23 cellular contexts compared by ENCODE assay signal in the genomic region with DNA sequence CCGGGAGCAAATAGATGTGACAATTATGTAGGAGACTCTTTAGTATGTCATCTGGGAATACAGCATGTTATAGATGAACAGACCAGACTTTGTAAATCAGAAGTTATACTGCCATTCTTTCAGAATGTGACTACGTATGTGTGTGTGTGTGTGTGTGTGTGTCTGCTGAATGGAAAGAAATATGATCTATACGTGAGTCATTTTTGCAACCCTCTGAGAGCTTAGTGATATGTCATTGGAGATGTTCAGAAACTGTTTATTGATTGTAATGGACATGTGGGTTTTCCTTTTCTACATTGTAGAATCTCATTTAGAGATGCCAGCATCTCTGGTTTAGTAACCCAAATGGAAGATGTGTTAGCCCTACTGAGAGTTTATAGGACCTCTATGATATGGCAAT.
A peak's percentile ranks its signal among the peaks of the same experiment; 100 is the strongest.
DNase-seq lines count a peak whose midpoint lies in the region; ATAC-seq and TF ChIP-seq lines count a peak whose summit lies in the region.
"Had no signal": no experiment of that assay in that cellular context is flagged by ENCODE, and none has a peak within 500 bp of the region (broad histone marks: within the 10 kb centered on the region; RNA-seq: fewer than 3 reads in every experiment).

No MANE protein-coding gene starts in this region.

- H4K20me1 ChIP-seq in fibroblast of lung (ENCODE audit: control insufficient read depth, extremely low read depth, insufficient read depth, low read length) = no peaks in the 10 kb centered on the region
- H4K20me1 ChIP-seq in neural cell (ENCODE audit: insufficient read depth) = no peaks in the 10 kb centered on the region

- no peak overlapping the region for H3K27ac ChIP-seq in fibroblast of lung (ENCODE audit: insufficient read depth, low read length)
- H3K27ac ChIP-seq in neural cell (ENCODE audit: low read length) = no peak overlapping the region
- H3K27ac ChIP-seq in heart right ventricle = no peak overlapping the region
- H3K27ac ChIP-seq: A549, HL-60, RWPE1, SK-N-MC had no signal

- H3K4me2 ChIP-seq in fibroblast of lung (ENCODE audit: extremely low read depth, insufficient read depth, low read length) (no peak overlapping the region), neural cell (ENCODE audit: low read length) (no peak overlapping the region)
- H3K4me2 ChIP-seq: A549 had no signal

- H3K9ac ChIP-seq in fibroblast of lung (ENCODE audit: insufficient read depth, low read length) (no peak overlapping the region), neural cell (ENCODE audit: low read length) (no peak overlapping the region)

- H3F3A ChIP-seq in neural cell (ENCODE audit: insufficient read depth, low read length, poor library complexity, severe bottlenecking) = no peaks in the 10 kb centered on the region

- DNase-seq in HCEC 1CT (peak; percentile 50), astrocyte of the spinal cord (ENCODE audit: low read depth, low spot score) (peak; percentile 10), fibroblast of lung (ENCODE audit: low read depth in 2 of 2) (peak; percentile 39 to 43), heart right ventricle (no peak), glutamatergic neuron (no peak), NCI-H748 treated with DMSO at 0.1 percent for 48 hours (lab: John Stamatoyannopoulos, UW) (no peak)
- DNase-seq: BE2C; CD4-positive, CD25-positive, alpha-beta regulatory T cell; EL; KG1; NCI-H1048; NCI-H1436; NCI-H187 treated with DMSO at 0.1 percent for 48 hours; NCI-H2107; NCI-H2227 treated with DMSO at 0.1 percent for 48 hours; NCI-H510A; SHP77 treated with DMSO at 0.1 percent for 48 hours had no signal

- peaks cover 14% of the 10 kb centered on the region for H3K36me3 Mint-ChIP-seq in glutamatergic neuron (ENCODE audit: unreplicated experiment)
- H3K36me3 Mint-ChIP-seq: CD4-positive, CD25-positive, alpha-beta regulatory T cell had no signal

- H3K27me3 ChIP-seq in fibroblast of lung (ENCODE audit: control insufficient read depth, insufficient read depth, low read length) (no peaks in the 10 kb centered on the region), neural cell (ENCODE audit: insufficient read depth, low read depth, low read length) (no peaks in the 10 kb centered on the region), heart right ventricle (no peaks in the 10 kb centered on the region)
- H3K27me3 ChIP-seq: BE2C had no signal

- H3K9me3 ChIP-seq in fibroblast of lung (ENCODE audit: control insufficient read depth, insufficient read depth, low read depth, low read length) (no peaks in the 10 kb centered on the region), neural cell (ENCODE audit: low read length) (no peaks in the 10 kb centered on the region), heart right ventricle (peaks cover 0 to 2% (median 0%) of the 10 kb centered on the region in 11 donors)
- H3K9me3 ChIP-seq: A549, BE2C had no signal

- TF ChIP-seq CTCF in astrocyte of the spinal cord (IDR thresholded peaks at IDR 0.05; ENCODE audit: low read depth, low read length) = no peak
- TF ChIP-seq CTCF in fibroblast of lung (conservative IDR thresholded peaks at IDR 0.05 in 1 of 2, IDR thresholded peaks at IDR 0.05 in 1 of 2; ENCODE audit: low read depth in 1 of 2, low read length in 2 of 2) = no peak
- TF ChIP-seq CTCF in neural cell (IDR thresholded peaks at IDR 0.05; ENCODE audit: poor library complexity, severe bottlenecking) = no peak
- no peak for TF ChIP-seq CTCF in heart right ventricle (IDR thresholded peaks at IDR 0.05)
- TF ChIP-seq CTCF in glutamatergic neuron (IDR thresholded peaks at IDR 0.05; ENCODE audit: partially characterized antibody, unreplicated experiment) = no peak

- H3K27me3 Mint-ChIP-seq in glutamatergic neuron (ENCODE audit: unreplicated experiment) = no peaks in the 10 kb centered on the region
- H3K27me3 Mint-ChIP-seq: CD4-positive, CD25-positive, alpha-beta regulatory T cell had no signal

- no peak overlapping the region for H3K27ac Mint-ChIP-seq in glutamatergic neuron (ENCODE audit: unreplicated experiment)

- 71 to 85% methylated on average over 3 of the region's 3 CpGs for WGBS in heart right ventricle, 2 donors

- no peak overlapping the region for H3K4me3 Mint-ChIP-seq in glutamatergic neuron (ENCODE audit: unreplicated experiment)
- H3K4me3 Mint-ChIP-seq: CD4-positive, CD25-positive, alpha-beta regulatory T cell had no signal

- no peak for TF ChIP-seq RAD21 in neural cell (conservative IDR thresholded peaks at IDR 0.05)

- in situ Hi-C loops in astrocyte of the spinal cord (cut with HindIII; ENCODE audit: low sequenced_read_pairs) = no loop called here

- H3K9me3 Mint-ChIP-seq in glutamatergic neuron (ENCODE audit: unreplicated experiment) = no peaks in the 10 kb centered on the region

- no peak overlapping the region for H3K4me3 ChIP-seq in astrocyte of the spinal cord (ENCODE audit: low read depth, low read length)
- no peak overlapping the region for H3K4me3 ChIP-seq in fibroblast of lung (replicated peaks in 1 of 4; ENCODE audit: control extremely low read depth in 1 of 4, insufficient read depth in 1 of 4, low read depth in 3 of 4, low read length in 4 of 4)
- no peak overlapping the region for H3K4me3 ChIP-seq in neural cell (ENCODE audit: low read length)
- H3K4me3 ChIP-seq in heart right ventricle = no peak overlapping the region
- H3K4me3 ChIP-seq: A549, SK-N-MC had no signal

- no peak for ATAC-seq in heart right ventricle
- no peak for ATAC-seq in HG03460 (IDR thresholded peaks at IDR 0.05; ENCODE audit: unreplicated experiment)
- ATAC-seq: A549 had no signal

- intact Hi-C loops in heart right ventricle (cut with DNase I) = no loop called here

- H3K79me2 ChIP-seq in fibroblast of lung (ENCODE audit: control insufficient read depth, insufficient read depth, low read length) (no peaks in the 10 kb centered on the region), neural cell (replicated peaks; ENCODE audit: insufficient read depth, low read length) (no peaks in the 10 kb centered on the region)

- peak; percentile 56 for TF ChIP-seq EP300 in neural cell (conservative IDR thresholded peaks at IDR 0.05; ENCODE audit: poor library complexity, severe bottlenecking)

- no peaks in the 10 kb centered on the region for H3K4me1 Mint-ChIP-seq in glutamatergic neuron (ENCODE audit: low read depth, unreplicated experiment)
- H3K4me1 Mint-ChIP-seq: CD4-positive, CD25-positive, alpha-beta regulatory T cell had no signal

- H3K36me3 ChIP-seq in fibroblast of lung (ENCODE audit: control insufficient read depth, insufficient read depth, low read length) = no peaks in the 10 kb centered on the region
- no peaks in the 10 kb centered on the region for H3K36me3 ChIP-seq in neural cell (ENCODE audit: insufficient read depth, low read length)
- no peaks in the 10 kb centered on the region for H3K36me3 ChIP-seq in heart right ventricle
- H3K36me3 ChIP-seq: BE2C had no signal

- no peaks in the 10 kb centered on the region for H3K9me2 ChIP-seq in neural cell (ENCODE audit: insufficient read depth, low read length)

- H3K4me1 ChIP-seq in fibroblast of lung (ENCODE audit: control insufficient read depth, extremely low read depth, insufficient read depth, low read length) = no peaks in the 10 kb centered on the region
- no peaks in the 10 kb centered on the region for H3K4me1 ChIP-seq in heart right ventricle
- H3K4me1 ChIP-seq: A549, BE2C had no signal

- H2AFZ ChIP-seq in fibroblast of lung (ENCODE audit: low read length) (no peak overlapping the region), neural cell (ENCODE audit: low read depth, low read length) (no peak overlapping the region)

TF ChIP-seq in neural cell, 6 proteins besides CTCF, POLR2A, EP300 and RAD21:
- TF ChIP-seq TAF1 (IDR thresholded peaks at IDR 0.05; ENCODE audit: low read depth) (no peak), EZH2 (IDR thresholded peaks at IDR 0.05; ENCODE audit: borderline replicate concordance, insufficient read depth, low read length, poor library complexity, severe bottlenecking) (no peak), POLR2AphosphoS5 (IDR thresholded peaks at IDR 0.05) (no peak)
- TF ChIP-seq, protein P1, sequence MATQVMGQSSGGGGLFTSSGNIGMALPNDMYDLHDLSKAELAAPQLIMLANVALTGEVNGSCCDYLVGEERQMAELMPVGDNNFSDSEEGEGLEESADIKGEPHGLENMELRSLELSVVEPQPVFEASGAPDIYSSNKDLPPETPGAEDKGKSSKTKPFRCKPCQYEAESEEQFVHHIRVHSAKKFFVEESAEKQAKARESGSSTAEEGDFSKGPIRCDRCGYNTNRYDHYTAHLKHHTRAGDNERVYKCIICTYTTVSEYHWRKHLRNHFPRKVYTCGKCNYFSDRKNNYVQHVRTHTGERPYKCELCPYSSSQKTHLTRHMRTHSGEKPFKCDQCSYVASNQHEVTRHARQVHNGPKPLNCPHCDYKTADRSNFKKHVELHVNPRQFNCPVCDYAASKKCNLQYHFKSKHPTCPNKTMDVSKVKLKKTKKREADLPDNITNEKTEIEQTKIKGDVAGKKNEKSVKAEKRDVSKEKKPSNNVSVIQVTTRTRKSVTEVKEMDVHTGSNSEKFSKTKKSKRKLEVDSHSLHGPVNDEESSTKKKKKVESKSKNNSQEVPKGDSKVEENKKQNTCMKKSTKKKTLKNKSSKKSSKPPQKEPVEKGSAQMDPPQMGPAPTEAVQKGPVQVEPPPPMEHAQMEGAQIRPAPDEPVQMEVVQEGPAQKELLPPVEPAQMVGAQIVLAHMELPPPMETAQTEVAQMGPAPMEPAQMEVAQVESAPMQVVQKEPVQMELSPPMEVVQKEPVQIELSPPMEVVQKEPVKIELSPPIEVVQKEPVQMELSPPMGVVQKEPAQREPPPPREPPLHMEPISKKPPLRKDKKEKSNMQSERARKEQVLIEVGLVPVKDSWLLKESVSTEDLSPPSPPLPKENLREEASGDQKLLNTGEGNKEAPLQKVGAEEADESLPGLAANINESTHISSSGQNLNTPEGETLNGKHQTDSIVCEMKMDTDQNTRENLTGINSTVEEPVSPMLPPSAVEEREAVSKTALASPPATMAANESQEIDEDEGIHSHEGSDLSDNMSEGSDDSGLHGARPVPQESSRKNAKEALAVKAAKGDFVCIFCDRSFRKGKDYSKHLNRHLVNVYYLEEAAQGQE (IDR thresholded peaks at IDR 0.05; ENCODE audit: borderline replicate concordance) = no peak

Comparison
In these comparisons a context has a peak if more than half of its experiments do, and no peak if none do; other contexts are left out.
1. DNase-seq: peak in HCEC 1CT (single experiment), astrocyte of the spinal cord (single experiment) and fibroblast of lung (2 of 2); none in heart right ventricle (0 of 2), glutamatergic neuron (single experiment) and NCI-H748 treated with DMSO at 0.1 percent for 48 hours (single experiment).